In the genomic region with DNA sequence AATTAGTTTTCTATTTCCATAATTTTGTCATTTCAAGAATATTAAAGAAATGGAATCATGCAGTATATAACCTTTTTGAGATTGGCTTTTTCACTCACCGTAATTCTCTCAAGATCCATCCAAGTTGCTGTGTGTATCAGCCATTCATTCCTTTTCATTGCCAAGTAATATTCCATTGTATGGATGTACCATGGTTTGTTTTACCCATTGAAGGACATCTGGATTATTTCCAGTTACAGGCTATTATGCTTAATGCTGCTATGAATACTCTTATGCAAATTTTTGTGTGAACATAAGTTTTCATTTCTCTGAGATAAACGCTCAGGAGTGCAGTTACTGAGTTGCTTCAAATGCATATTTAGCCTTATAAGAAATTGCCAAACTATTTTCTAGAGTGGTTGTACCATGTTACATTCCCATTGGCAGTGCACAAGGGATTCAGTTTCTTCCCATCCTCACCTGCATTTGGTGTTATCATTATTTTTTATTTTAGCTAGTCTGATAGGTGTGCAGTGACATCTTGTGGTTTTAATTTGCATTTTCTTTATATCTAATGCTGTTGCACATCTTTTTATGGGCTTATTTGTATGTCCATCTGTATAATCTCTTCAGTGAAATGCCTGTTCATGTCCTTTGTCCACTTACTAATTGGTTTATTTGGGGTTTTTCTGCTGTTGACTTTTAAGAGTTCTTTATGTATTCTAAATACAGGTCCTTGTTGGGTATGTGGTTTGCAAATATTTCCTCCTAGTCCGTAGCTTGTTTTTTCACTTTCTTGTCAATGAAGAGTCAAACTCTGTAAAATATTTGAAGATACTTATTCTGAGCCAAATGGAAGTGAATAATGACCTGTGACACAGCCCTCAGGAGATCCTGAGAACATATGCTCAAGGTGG, we compare ENCODE assay signal across 12 cellular contexts. TPM values are rescaled to one million over a fixed set of nuclear protein-coding genes. Genes with fewer than 3 reads are reported as not detected.
DNase-seq lines count a peak whose midpoint lies in the region; ATAC-seq and TF ChIP-seq lines count a peak whose summit lies in the region.
"Had no signal": no experiment of that assay in that cellular context is flagged by ENCODE, and none has a peak within 500 bp of the region (broad histone marks: within the 10 kb centered on the region; RNA-seq: fewer than 3 reads in every experiment).

No MANE protein-coding gene starts in this region.

- no peaks in the 10 kb centered on the region for H3K27me3 ChIP-seq in left ventricle myocardium inferior (ENCODE audit: low read depth)
- no peaks in the 10 kb centered on the region for H3K27me3 ChIP-seq in PC-3 (ENCODE audit: low read length)
- H3K27me3 ChIP-seq: BLaER1 treated with 17β-estradiol and CSF1 and Interleukin-3, amounts not matched to agents 10 nM and 100 nM had no signal

- H3K4me1 ChIP-seq in left ventricle myocardium inferior (no peaks in the 10 kb centered on the region), PC-3 (ENCODE audit: insufficient read depth, low read length) (peaks cover 11% of the 10 kb centered on the region)

- TF ChIP-seq CTCF in left ventricle myocardium inferior (IDR thresholded peaks at IDR 0.05; ENCODE audit: borderline replicate concordance) (peak; percentile 24), PC-3 (conservative IDR thresholded peaks at IDR 0.05; ENCODE audit: low read depth, low read length) (peak; percentile 68)

- BruUV-seq in PC-3 (replicated peaks; lab: Mats Ljungman, UMichigan), result no TSS peak

- no peak overlapping the region for H3K9ac ChIP-seq in PC-3 (ENCODE audit: low read length)
- H3K9ac ChIP-seq: BLaER1 treated with 17β-estradiol and CSF1 and Interleukin-3, amounts not matched to agents 10 nM and 100 nM had no signal

- H3K4me2 ChIP-seq in PC-3 (ENCODE audit: low read length), result no peak overlapping the region
- H3K4me2 ChIP-seq: BLaER1 treated with 17β-estradiol and CSF1 and Interleukin-3, amounts not matched to agents 10 nM and 100 nM had no signal

- H3K4me3 ChIP-seq in left ventricle myocardium inferior, result no peak overlapping the region
- no peak overlapping the region for H3K4me3 ChIP-seq in PC-3 (ENCODE audit: low read length)
- H3K4me3 ChIP-seq: BLaER1 treated with 17β-estradiol and CSF1 and Interleukin-3, amounts not matched to agents 10 nM and 100 nM had no signal

- H3F3A ChIP-seq in PC-3 (ENCODE audit: low read length, unreplicated experiment), result no peaks in the 10 kb centered on the region

- H3K36me3 ChIP-seq in left ventricle myocardium inferior (no peaks in the 10 kb centered on the region), PC-3 (ENCODE audit: low read depth, low read length) (no peaks in the 10 kb centered on the region)
- H3K36me3 ChIP-seq: BLaER1 treated with 17β-estradiol and CSF1 and Interleukin-3, amounts not matched to agents 10 nM and 100 nM had no signal

- no peak for ATAC-seq in left ventricle myocardium superior
- no peak for ATAC-seq in PC-3
- ATAC-seq in GM21390 (IDR thresholded peaks at IDR 0.05; ENCODE audit: unreplicated experiment), result no peak
- ATAC-seq in HG02973 (IDR thresholded peaks at IDR 0.05; ENCODE audit: unreplicated experiment), result no peak

- intact Hi-C loops in left ventricle myocardium inferior (cut with micrococcal nuclease) (no loop called here), left ventricle myocardium superior (cut with micrococcal nuclease) (no loop called here), PC-3 (cut with micrococcal nuclease) (loop anchor here (5.0 kb wide), 1 partner anchor 40 kb away; no protein-coding TSS in a partner anchor)

- H3K9me3 ChIP-seq in left ventricle myocardium inferior (replicated peaks), result peaks cover 25% of the 10 kb centered on the region
- no peaks in the 10 kb centered on the region for H3K9me3 ChIP-seq in PC-3 (ENCODE audit: low read length)

- CTCF ChIA-PET in PC-3 (lab: Charles Lee), result interaction anchor here (0.7 to 0.9 kb wide), 2 partner anchors 40 to 50 kb away, joined by 3 to 6 read pairs; no protein-coding TSS in a partner anchor

- no peaks in the 10 kb centered on the region for H4K20me1 ChIP-seq in PC-3 (ENCODE audit: low read length)
- H4K20me1 ChIP-seq: BLaER1 treated with 17β-estradiol and CSF1 and Interleukin-3, amounts not matched to agents 10 nM and 100 nM had no signal

- POLR2A ChIA-PET in PC-3 (lab: Charles Lee; ENCODE audit: unreplicated experiment), result interaction anchor here (0.6 kb wide), 1 partner anchor 124 kb away, joined by 3 read pairs; no protein-coding TSS in a partner anchor

- no peak for DNase-seq in left ventricle myocardium inferior
- DNase-seq in left ventricle myocardium superior, result no peak
- peak; percentile 60 for DNase-seq in PC-3
- peak; percentile 13 for DNase-seq in fibroblast of peridontal ligament (ENCODE audit: extremely low read depth)
- no peak for DNase-seq in SKM-1 (lab: John Stamatoyannopoulos, UW; ENCODE audit: unreplicated experiment)
- no peak for DNase-seq in iPS-NIHi7 (ENCODE audit: extremely low spot score)
- DNase-seq: activated effector memory CD4-positive, alpha-beta T cell treated with anti-CD3 and anti-CD28 coated beads, Interleukin-2, amount 50 U/mL, for 16 hours; NCI-H748 treated with DMSO at 0.1 percent for 48 hours had no signal

- no peak overlapping the region for H2AFZ ChIP-seq in PC-3 (ENCODE audit: low read length)

- H3K79me2 ChIP-seq in PC-3 (ENCODE audit: low read length), result no peaks in the 10 kb centered on the region

- H3K27ac ChIP-seq in left ventricle myocardium inferior (replicated peaks) (no peak overlapping the region), PC-3 (ENCODE audit: low read length) (no peak overlapping the region)
- H3K27ac ChIP-seq: BLaER1 treated with 17β-estradiol and CSF1 and Interleukin-3, amounts not matched to agents 10 nM and 100 nM; HL-60 had no signal

- no peaks in the 10 kb centered on the region for H3K9me2 ChIP-seq in PC-3 (replicated peaks; ENCODE audit: low read length)

RNA-seq across cellular contexts. Expression of a gene that starts 32.7 kb away (rescaled TPM):
- 75.3 TPM for total RNA-seq in left ventricle myocardium inferior
- total RNA-seq in left ventricle myocardium superior, result 55.0 TPM
- 3.8 and 7.1 TPM in 2 replicates for total RNA-seq in PC-3 (2014; rRNA removed)

Comparison
In these comparisons a context has a peak if more than half of its experiments do, and no peak if none do; other contexts are left out.
1. DNase-seq: peak in PC-3 (single experiment) and fibroblast of peridontal ligament (single experiment); none in left ventricle myocardium inferior (single experiment), left ventricle myocardium superior (single experiment), SKM-1 (single experiment) and iPS-NIHi7 (single experiment).